ENCODE assay signal across 20 cellular contexts in the genomic region with DNA sequence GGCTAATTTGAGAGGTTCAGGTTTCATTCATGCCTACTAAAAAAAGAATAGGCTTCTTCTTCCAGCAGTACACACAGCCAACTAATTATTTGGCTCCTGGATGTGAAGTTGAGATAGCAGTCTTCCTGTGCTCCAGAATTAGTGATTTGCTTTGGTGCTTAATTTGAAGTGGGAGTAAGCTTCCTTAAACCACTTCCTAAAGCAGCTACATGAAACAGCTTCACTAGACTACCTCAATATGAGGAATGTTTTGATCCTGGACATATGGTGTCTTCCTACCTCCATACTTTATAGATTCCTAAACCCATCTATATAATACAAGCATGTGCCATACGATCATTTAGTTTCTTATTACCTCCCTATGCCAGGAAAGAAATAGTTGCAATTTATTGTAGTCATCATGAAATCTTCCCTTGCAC. TPM values are rescaled to one million over a fixed set of nuclear protein-coding genes. Genes with fewer than 3 reads are reported as not detected.
DNase-seq lines count a peak whose midpoint lies in the region; ATAC-seq, FAIRE-seq and TF ChIP-seq lines count a peak whose summit lies in the region.
"Had no signal": no experiment of that assay in that cellular context is flagged by ENCODE, and none has a peak within 500 bp of the region (broad histone marks: within the 10 kb centered on the region; RNA-seq: fewer than 3 reads in every experiment).

No MANE protein-coding gene starts in this region.

- intact Hi-C loops in tibial artery (cut with DNase I; ENCODE audit: low total_unique reads) (no loop called here), pancreas (cut with DNase I) (no loop called here)

- H3K14ac ChIP-seq in mesenchymal stem cell (ENCODE audit: low read length in 2 of 2), result no peak overlapping the region

- peak overlapping the region; percentile 1 for H3K27ac ChIP-seq in brain microvascular endothelial cell
- peak overlapping the region; percentile 65 for H3K27ac ChIP-seq in mesenchymal stem cell (ENCODE audit: low read length, poor library complexity, severe bottlenecking)
- peak overlapping the region; percentile 72 to 100 for H3K27ac ChIP-seq in tibial artery
- no peak overlapping the region for H3K27ac ChIP-seq in pancreas
- H3K27ac ChIP-seq: HL-60, PC-9 had no signal

- H2BK5ac ChIP-seq in mesenchymal stem cell (ENCODE audit: low read depth, low read length, poor library complexity, severe bottlenecking), result no peak overlapping the region

- no peak overlapping the region for H4K91ac ChIP-seq in mesenchymal stem cell (ENCODE audit: low read length)

- H3K4me3 ChIP-seq in brain microvascular endothelial cell (ENCODE audit: low read depth, low read length) (no peak overlapping the region), mesenchymal stem cell (ENCODE audit: insufficient read depth in 1 of 2, low read depth in 1 of 2, low read length in 2 of 2) (peak overlapping the region in 1 of 2 experiments; percentile 98), tibial artery (no peak overlapping the region), pancreas (no peak overlapping the region)
- H3K4me3 ChIP-seq: GM23338, PC-9, SK-N-MC had no signal

- H2AFZ ChIP-seq in mesenchymal stem cell (ENCODE audit: low read depth, low read length), result no peak overlapping the region
- H2AFZ ChIP-seq: GM23338, PC-9 had no signal

- no peak overlapping the region for H3K4me3 Mint-ChIP-seq in activated naive CD8-positive, alpha-beta T cell treated with anti-CD3 and anti-CD28 coated beads, Interleukin-2, amount 10 ng/mL, durations not matched to agents 7 days and 5 days
- H3K4me3 Mint-ChIP-seq in activated naive CD8-positive, alpha-beta T cell treated with anti-CD3 and anti-CD28 coated beads for 36 hours, result no peak overlapping the region
- H3K4me3 Mint-ChIP-seq: activated CD4-positive, alpha-beta memory T cell treated with anti-CD3 and anti-CD28 coated beads for 36 hours; activated T-helper 1 cell treated with anti-CD3 and anti-CD28 coated beads, Interleukin-12 subunit alpha, Interleukin-12 subunit beta, Interleukin-2, Interleukin-4 antibody, amounts not matched to agents 30 ng/mL and 10 ng/mL and 1 ng/mL, durations not matched to agents 14 hours and 24 hours and 36 hours; GM23338 had no signal

- H2BK120ac ChIP-seq in mesenchymal stem cell (ENCODE audit: low read depth, low read length), result no peak overlapping the region

- H4K8ac ChIP-seq in mesenchymal stem cell (ENCODE audit: low read length), result no peak overlapping the region

- peaks cover 53% of the 10 kb centered on the region for H3K36me3 Mint-ChIP-seq in activated naive CD8-positive, alpha-beta T cell treated with anti-CD3 and anti-CD28 coated beads, Interleukin-2, amount 10 ng/mL, durations not matched to agents 7 days and 5 days
- H3K36me3 Mint-ChIP-seq in activated naive CD8-positive, alpha-beta T cell treated with anti-CD3 and anti-CD28 coated beads for 36 hours, result peaks cover 52% of the 10 kb centered on the region

- peak overlapping the region; percentile 70 for H3K27ac Mint-ChIP-seq in activated naive CD8-positive, alpha-beta T cell treated with anti-CD3 and anti-CD28 coated beads, Interleukin-2, amount 10 ng/mL, durations not matched to agents 7 days and 5 days
- no peak overlapping the region for H3K27ac Mint-ChIP-seq in activated naive CD8-positive, alpha-beta T cell treated with anti-CD3 and anti-CD28 coated beads for 36 hours
- H3K27ac Mint-ChIP-seq: activated CD4-positive, alpha-beta memory T cell treated with anti-CD3 and anti-CD28 coated beads for 36 hours; GM23338 had no signal

- no peak for ATAC-seq in activated naive CD8-positive, alpha-beta T cell treated with anti-CD3 and anti-CD28 coated beads, Interleukin-2, amount 10 ng/mL, durations not matched to agents 7 days and 5 days (ENCODE audit: low read depth)
- ATAC-seq in HG03354 (IDR thresholded peaks at IDR 0.05; ENCODE audit: poor library complexity, severe bottlenecking, unreplicated experiment) (no peak), pancreas (no peak)
- ATAC-seq: GM23338 had no signal

- H3K23ac ChIP-seq in mesenchymal stem cell (ENCODE audit: low read length in 2 of 2), result no peak overlapping the region

- no peaks in the 10 kb centered on the region for H3K27me3 Mint-ChIP-seq in activated naive CD8-positive, alpha-beta T cell treated with anti-CD3 and anti-CD28 coated beads, Interleukin-2, amount 10 ng/mL, durations not matched to agents 7 days and 5 days
- no peaks in the 10 kb centered on the region for H3K27me3 Mint-ChIP-seq in activated naive CD8-positive, alpha-beta T cell treated with anti-CD3 and anti-CD28 coated beads for 36 hours
- H3K27me3 Mint-ChIP-seq: activated CD4-positive, alpha-beta memory T cell treated with anti-CD3 and anti-CD28 coated beads for 36 hours had no signal

- H3K27me3 ChIP-seq in brain microvascular endothelial cell (replicated peaks), result no peaks in the 10 kb centered on the region
- no peaks in the 10 kb centered on the region for H3K27me3 ChIP-seq in mesenchymal stem cell (ENCODE audit: control insufficient read depth in 1 of 2, insufficient read depth in 1 of 2, low read length in 2 of 2)
- H3K27me3 ChIP-seq in tibial artery, result no peaks in the 10 kb centered on the region
- no peaks in the 10 kb centered on the region for H3K27me3 ChIP-seq in pancreas

- H2BK15ac ChIP-seq in mesenchymal stem cell (ENCODE audit: low read depth, poor library complexity, severe bottlenecking), result no peak overlapping the region

- no peak for DNase-seq in activated naive CD8-positive, alpha-beta T cell treated with anti-CD3 and anti-CD28 coated beads, Interleukin-2, amount 10 ng/mL, durations not matched to agents 7 days and 5 days
- DNase-seq in activated naive CD8-positive, alpha-beta T cell treated with anti-CD3 and anti-CD28 coated beads for 36 hours, result no peak
- no peak for DNase-seq in brain microvascular endothelial cell
- DNase-seq in mesenchymal stem cell, result peak; percentile 51
- no peak for DNase-seq in tibial artery
- no peak for DNase-seq in DMS 273 (lab: John Stamatoyannopoulos, UW; ENCODE audit: unreplicated experiment)
- no peak for DNase-seq in pancreas
- DNase-seq: activated CD4-positive, alpha-beta memory T cell treated with anti-CD3 and anti-CD28 coated beads for 36 hours; anterior cingulate cortex; erythroblast; NCI-H2081 treated with DMSO at 0.1 percent for 48 hours; NCI-H748 treated with DMSO at 0.1 percent for 48 hours; PC-9; stimulated activated naive CD4-positive, alpha-beta T cell had no signal

- H3K36me3 ChIP-seq in brain microvascular endothelial cell (replicated peaks), result peaks cover 59% of the 10 kb centered on the region
- H3K36me3 ChIP-seq in mesenchymal stem cell (ENCODE audit: control insufficient read depth in 1 of 2, insufficient read depth in 2 of 2, low read depth in 1 of 2, low read length in 2 of 2), result peaks cover 17 to 66% of the 10 kb centered on the region in 2 experiments
- H3K36me3 ChIP-seq in tibial artery, result peaks cover 63 to 65% (median 64%) of the 10 kb centered on the region in 3 donors
- H3K36me3 ChIP-seq in pancreas, result peaks cover 0 to 20% (median 8%) of the 10 kb centered on the region in 3 donors

- in situ Hi-C loops in brain microvascular endothelial cell (cut with HindIII; ENCODE audit: low pct_ligation_motif_present, low sequenced_read_pairs), result loop anchor here (25.0 kb wide), 1 partner anchor 374 kb away; no protein-coding TSS in a partner anchor

- POLR2A ChIA-PET in activated naive CD8-positive, alpha-beta T cell treated with anti-CD3 and anti-CD28 coated beads, Interleukin-2, amount 10 ng/mL, durations not matched to agents 7 days and 5 days (lab: Charles Lee), result no interaction called here

- TF ChIP-seq CTCF in brain microvascular endothelial cell (IDR thresholded peaks at IDR 0.05; ENCODE audit: low read depth, low read length, missing control alignments) (no peak), tibial artery (IDR thresholded peaks at IDR 0.05) (no peak), pancreas (IDR thresholded peaks at IDR 0.05) (no peak)

- H3K4me2 ChIP-seq in mesenchymal stem cell (ENCODE audit: low read length, poor library complexity, severe bottlenecking), result no peak overlapping the region
- H3K4me2 ChIP-seq: GM23338, PC-9 had no signal

- H3K79me1 ChIP-seq in mesenchymal stem cell (replicated peaks; ENCODE audit: low read length, poor library complexity, severe bottlenecking), result no peaks in the 10 kb centered on the region

- H3K9me3 Mint-ChIP-seq in activated naive CD8-positive, alpha-beta T cell treated with anti-CD3 and anti-CD28 coated beads, Interleukin-2, amount 10 ng/mL, durations not matched to agents 7 days and 5 days, result no peaks in the 10 kb centered on the region
- H3K9me3 Mint-ChIP-seq in activated naive CD8-positive, alpha-beta T cell treated with anti-CD3 and anti-CD28 coated beads for 36 hours, result no peaks in the 10 kb centered on the region
- H3K9me3 Mint-ChIP-seq: activated CD4-positive, alpha-beta memory T cell treated with anti-CD3 and anti-CD28 coated beads for 36 hours; activated T-helper 1 cell treated with anti-CD3 and anti-CD28 coated beads, Interleukin-12 subunit alpha, Interleukin-12 subunit beta, Interleukin-2, Interleukin-4 antibody, amounts not matched to agents 30 ng/mL and 10 ng/mL and 1 ng/mL, durations not matched to agents 14 hours and 24 hours and 36 hours; GM23338 had no signal

- no peak overlapping the region for H3K18ac ChIP-seq in mesenchymal stem cell (ENCODE audit: low read depth in 1 of 2, low read length in 2 of 2)

- no peak for FAIRE-seq in pancreas (lab: Jason Lieb, UNC)
- FAIRE-seq: urothelium cell line had no signal

- H3K4me1 ChIP-seq in mesenchymal stem cell (ENCODE audit: control insufficient read depth, insufficient read depth, low read depth, low read length), result peaks cover 6% of the 10 kb centered on the region
- peaks cover 0 to 75% (median 38%) of the 10 kb centered on the region in 4 donors for H3K4me1 ChIP-seq in tibial artery
- peaks cover 8 to 25% (median 20%) of the 10 kb centered on the region in 3 donors for H3K4me1 ChIP-seq in pancreas

- H2BK12ac ChIP-seq in mesenchymal stem cell (ENCODE audit: low read length in 2 of 2), result no peak overlapping the region

- peaks cover 41% of the 10 kb centered on the region for H3K4me1 Mint-ChIP-seq in activated naive CD8-positive, alpha-beta T cell treated with anti-CD3 and anti-CD28 coated beads, Interleukin-2, amount 10 ng/mL, durations not matched to agents 7 days and 5 days
- H3K4me1 Mint-ChIP-seq in activated naive CD8-positive, alpha-beta T cell treated with anti-CD3 and anti-CD28 coated beads for 36 hours, result peaks cover 44% of the 10 kb centered on the region
- H3K4me1 Mint-ChIP-seq: GM23338 had no signal

- no CpG with 5 or more reads among the region's 1 CpG for WGBS in mesenchymal stem cell
- WGBS in pancreas, 2 donors, result 16 to 60% methylated on average over 1 of the region's 1 CpG

- H2AK5ac ChIP-seq in mesenchymal stem cell (ENCODE audit: low read length, severe bottlenecking), result no peak overlapping the region

- H3K9me3 ChIP-seq in mesenchymal stem cell (ENCODE audit: control insufficient read depth, low read length), result peaks cover 1% of the 10 kb centered on the region
- H3K9me3 ChIP-seq in tibial artery, result no peaks in the 10 kb centered on the region
- H3K9me3 ChIP-seq in pancreas, result no peaks in the 10 kb centered on the region

- H3K4ac ChIP-seq in mesenchymal stem cell (ENCODE audit: low read depth in 1 of 2, low read length in 2 of 2), result no peak overlapping the region

- H3K9ac ChIP-seq in mesenchymal stem cell (ENCODE audit: low read length), result peak overlapping the region; percentile 99

RNA-seq across cellular contexts. Expression of gene VIM, which starts 8.4 kb away (rescaled TPM):
- total RNA-seq in activated naive CD8-positive, alpha-beta T cell treated with anti-CD3 and anti-CD28 coated beads, Interleukin-2, amount 10 ng/mL, durations not matched to agents 7 days and 5 days, result 1,000 to 10,000 TPM; 1,681 to 1,738 TPM
- total RNA-seq in activated naive CD8-positive, alpha-beta T cell treated with anti-CD3 and anti-CD28 coated beads for 36 hours, result 100 to 1,000 TPM; 657 TPM
- polyA plus RNA-seq in mesenchymal stem cell (2013, experiment 1 of 2), result 5,108 TPM
- 5,084 TPM for polyA plus RNA-seq in mesenchymal stem cell (2013, experiment 2 of 2)
- total RNA-seq in pancreas, result 100 to 1,000 TPM; 133 to 546 (median 215) TPM
- polyA plus RNA-seq in pancreas, result 100 to 1,000 TPM; 159 to 168 TPM

RNA-seq across cellular contexts. Expression of gene TRDMT1, which starts 35.0 kb away (rescaled TPM):
- total RNA-seq in activated naive CD8-positive, alpha-beta T cell treated with anti-CD3 and anti-CD28 coated beads, Interleukin-2, amount 10 ng/mL, durations not matched to agents 7 days and 5 days, result 10 to 100 TPM; 15.3 to 17.1 TPM
- total RNA-seq in activated naive CD8-positive, alpha-beta T cell treated with anti-CD3 and anti-CD28 coated beads for 36 hours, result 1 to 10 TPM; 9.5 to 9.6 TPM
- polyA plus RNA-seq in mesenchymal stem cell (2013, experiment 1 of 2), result 4.6 TPM
- polyA plus RNA-seq in mesenchymal stem cell (2013, experiment 2 of 2), result 4.0 TPM
- 1 to 10 TPM; 2.5 to 3.9 (median 3.2) TPM for total RNA-seq in pancreas
- polyA plus RNA-seq in pancreas, result 1 to 10 TPM; 1.4 to 2.0 TPM

Comparison
In these comparisons a context has a peak if more than half of its experiments do, and no peak if none do; other contexts are left out.
1. H3K27ac ChIP-seq: peak in brain microvascular endothelial cell (single experiment), mesenchymal stem cell (single experiment) and tibial artery (2 of 2); none in pancreas (0 of 4).